9 cellular contexts compared by ENCODE assay signal in the genomic region with DNA sequence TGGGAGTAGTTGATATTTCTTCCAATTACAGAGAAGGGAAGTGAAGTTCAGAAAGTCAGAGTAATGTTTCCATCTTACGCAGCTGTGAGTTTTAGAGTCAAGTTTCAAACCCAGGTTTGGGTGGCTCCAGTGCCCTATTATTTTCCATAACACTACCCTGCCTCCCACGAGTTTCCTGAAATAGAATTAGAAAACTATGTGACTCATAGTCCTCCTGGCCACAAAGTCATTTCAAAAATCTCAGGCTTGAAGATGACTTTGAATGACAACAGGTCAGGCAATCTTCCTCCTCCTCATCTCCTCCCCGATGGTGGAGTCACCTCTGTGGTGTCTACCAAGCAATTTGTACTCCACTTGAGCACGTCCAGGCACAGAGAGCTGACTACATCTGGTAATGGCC.
A peak's percentile ranks its signal among the peaks of the same experiment; 100 is the strongest.
DNase-seq lines count a peak whose midpoint lies in the region; ATAC-seq and TF ChIP-seq lines count a peak whose summit lies in the region.
"Had no signal": no experiment of that assay in that cellular context is flagged by ENCODE, and none has a peak within 500 bp of the region (broad histone marks: within the 10 kb centered on the region; RNA-seq: fewer than 3 reads in every experiment).

No MANE protein-coding gene starts in this region.

- peak overlapping the region; percentile 19 for H3K4me2 ChIP-seq in osteoblast (ENCODE audit: insufficient read depth, low read length)

- no peaks in the 10 kb centered on the region for H3K36me3 ChIP-seq in osteoblast (ENCODE audit: insufficient read depth, low read length)

- H3K36me3 Mint-ChIP-seq in HFFc6 (ENCODE audit: low read depth) = peaks cover 7% of the 10 kb centered on the region
- H3K36me3 Mint-ChIP-seq in T-helper 17 cell (ENCODE audit: low read depth) = peaks cover 2% of the 10 kb centered on the region

- H3K27me3 Mint-ChIP-seq in HFFc6 (ENCODE audit: insufficient read depth) (no peaks in the 10 kb centered on the region; the same call in 1 of the 2 replicates), T-helper 17 cell (no peaks in the 10 kb centered on the region)

- H3K27me3 ChIP-seq in osteoblast (ENCODE audit: insufficient read depth, low read length) = no peaks in the 10 kb centered on the region

- TF ChIP-seq CTCF in HFFc6 (IDR thresholded peaks at IDR 0.05) = no peak
- TF ChIP-seq CTCF in osteoblast (IDR thresholded peaks at IDR 0.05; ENCODE audit: extremely low read depth, low read depth, low read length) = no peak

- ATAC-seq in GM18520 (IDR thresholded peaks at IDR 0.05; ENCODE audit: unreplicated experiment) (peak; percentile 27), T-helper 17 cell (no peak)

- H3K27ac Mint-ChIP-seq in HFFc6 (0 out of 2 replicates have a peak overlapping the region, but pooled peaks have one; percentile 11), T-helper 17 cell (peak overlapping the region; percentile 9)

- no peaks in the 10 kb centered on the region for H4K20me1 ChIP-seq in osteoblast (ENCODE audit: insufficient read depth, low read length)

- DNase-seq in HFFc6 (peak; percentile 43), T-helper 17 cell (no peak), osteoblast (ENCODE audit: insufficient read length, low spot score, missing footprints) (no peak), HuH-7.5 (ENCODE audit: low spot score) (no peak), foreskin melanocyte (no peak), kidney glomerular epithelial cell (lab: John Stamatoyannopoulos, UW) (no peak), superior temporal gyrus (ENCODE audit: extremely low spot score) (no peak)

- peaks cover 27% of the 10 kb centered on the region for H3K4me1 ChIP-seq in osteoblast (ENCODE audit: insufficient read depth, low read length)

- H3K79me2 ChIP-seq in osteoblast (ENCODE audit: insufficient read depth, low read length) = no peaks in the 10 kb centered on the region

- H3K4me3 Mint-ChIP-seq in HFFc6 (peak overlapping the region; percentile 19), T-helper 17 cell (no peak overlapping the region)

- H2AFZ ChIP-seq in osteoblast (ENCODE audit: low read length) = no peak overlapping the region

- peaks cover 7% of the 10 kb centered on the region for H3K9me3 ChIP-seq in T-helper 17 cell (ENCODE audit: control insufficient read depth, low read length, poor library complexity, severe bottlenecking)
- H3K9me3 ChIP-seq in osteoblast (ENCODE audit: low read depth, low read length) = no peaks in the 10 kb centered on the region

- H3K4me3 ChIP-seq in osteoblast (ENCODE audit: insufficient read depth, low read length) = no peak overlapping the region

- 0 out of 2 replicates have a peak, but pooled peaks cover under 1% of the 10 kb centered on the region for H3K9me3 Mint-ChIP-seq in HFFc6

- H3K4me1 Mint-ChIP-seq in HFFc6 (ENCODE audit: low read depth) (peaks cover 80% of the 10 kb centered on the region), T-helper 17 cell (peaks cover 77% of the 10 kb centered on the region)

- no peak overlapping the region for H3K27ac ChIP-seq in osteoblast (ENCODE audit: low read depth, low read length)
- H3K27ac ChIP-seq: epithelial cell of prostate had no signal
